ENCODE assay signal across 21 cellular contexts in the genomic region with DNA sequence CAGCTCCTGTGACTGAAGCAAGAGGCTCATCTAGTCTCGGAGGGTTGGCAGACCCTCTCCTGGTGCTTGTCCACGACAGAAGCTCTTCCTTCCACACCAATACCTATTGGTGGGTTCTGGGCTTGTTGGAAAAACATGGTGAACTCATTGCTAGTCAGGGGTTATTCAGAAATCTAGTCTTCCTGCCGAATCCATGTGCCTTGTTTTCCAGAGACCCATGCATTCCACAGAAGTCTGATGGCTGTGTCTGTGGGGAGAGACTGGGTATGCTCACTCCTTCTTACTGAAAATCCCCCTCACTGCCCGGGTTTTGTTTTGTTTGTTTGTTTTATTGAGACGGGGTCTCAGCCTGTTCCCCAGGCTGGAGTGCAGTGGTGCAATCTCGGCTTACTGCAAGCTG.
"Had no signal": no experiment of that assay in that cellular context is flagged by ENCODE, and none has a peak within 500 bp of the region (broad histone marks: within the 10 kb centered on the region; RNA-seq: fewer than 3 reads in every experiment).

No MANE protein-coding gene starts in this region.

- H3K4me3 ChIP-seq: esophagus squamous epithelium, gastrocnemius medialis, thoracic aorta, vagina had no signal

- H3K4me3 Mint-ChIP-seq: activated CD8-positive, alpha-beta T cell treated with anti-CD3 and anti-CD28 coated beads, Interleukin-2, amount 10 ng/mL, durations not matched to agents 7 days and 5 days; activated naive CD8-positive, alpha-beta T cell treated with anti-CD3 and anti-CD28 coated beads for 36 hours; activated T-helper 1 cell treated with anti-CD3 and anti-CD28 coated beads, Interleukin-12 subunit alpha, Interleukin-12 subunit beta, Interleukin-2, Interleukin-4 antibody, amounts not matched to agents 30 ng/mL and 10 ng/mL and 1 ng/mL, durations not matched to agents 14 hours and 24 hours and 36 hours; nephron progenitor cell; stimulated activated naive B cell treated with anti-CD40 and anti-IgM and Interleukin-4, amounts not matched to agents 10 μg/mL and 1 μg/mL and 100 μg/mL, for 72 hours; type B pancreatic cell had no signal

- H3K4me1 ChIP-seq: esophagus squamous epithelium, gastrocnemius medialis, vagina had no signal

- H3K27ac ChIP-seq: esophagus squamous epithelium, gastrocnemius medialis, thoracic aorta, vagina had no signal

- H3K4me1 Mint-ChIP-seq: stimulated activated naive B cell treated with anti-CD40 and anti-IgM and Interleukin-4, amounts not matched to agents 10 μg/mL and 1 μg/mL and 100 μg/mL, for 72 hours had no signal

- H3K27me3 Mint-ChIP-seq: activated naive CD8-positive, alpha-beta T cell treated with anti-CD3 and anti-CD28 coated beads for 36 hours; type B pancreatic cell had no signal

- H3K27me3 ChIP-seq: esophagus squamous epithelium, gastrocnemius medialis, vagina had no signal

- H3K36me3 ChIP-seq: esophagus squamous epithelium, gastrocnemius medialis, thoracic aorta, vagina had no signal

- DNase-seq: activated CD4-positive, alpha-beta T cell treated with anti-CD3 and anti-CD28 coated beads for 4 hours; activated CD4-positive, CD25-positive, alpha-beta regulatory T cell; activated gamma-delta T cell; activated naive CD8-positive, alpha-beta T cell treated with anti-CD3 and anti-CD28 coated beads for 36 hours; central memory CD4-positive, alpha-beta T cell; esophagus squamous epithelium; hippocampal formation; kidney glomerular epithelial cell; occipital lobe; stimulated activated CD4-positive, alpha-beta T cell treated with anti-CD3 and anti-CD28 coated beads, Interleukin-2, amount 100 ng/mL, for 48 hours; stimulated activated naive B cell treated with anti-CD40 and anti-IgM and Interleukin-4, amounts not matched to agents 10 μg/mL and 1 μg/mL and 100 μg/mL, for 72 hours; T-helper 1 cell; T1000 had no signal

- H3K27ac Mint-ChIP-seq: activated CD8-positive, alpha-beta T cell treated with anti-CD3 and anti-CD28 coated beads, Interleukin-2, amount 10 ng/mL, durations not matched to agents 7 days and 5 days; activated naive CD8-positive, alpha-beta T cell treated with anti-CD3 and anti-CD28 coated beads for 36 hours; activated T-helper 1 cell treated with anti-CD3 and anti-CD28 coated beads, Interleukin-12 subunit alpha, Interleukin-12 subunit beta, Interleukin-2, Interleukin-4 antibody, amounts not matched to agents 30 ng/mL and 10 ng/mL and 1 ng/mL, durations not matched to agents 14 hours and 24 hours and 36 hours; nephron progenitor cell; stimulated activated naive B cell treated with anti-CD40 and anti-IgM and Interleukin-4, amounts not matched to agents 10 μg/mL and 1 μg/mL and 100 μg/mL, for 72 hours; type B pancreatic cell had no signal

- ATAC-seq: activated CD8-positive, alpha-beta T cell treated with anti-CD3 and anti-CD28 coated beads, Interleukin-2, amount 10 ng/mL, durations not matched to agents 7 days and 5 days; gastrocnemius medialis; sciatic nerve had no signal
